Comparison of ENCODE assay signal across 1 cellular context in the genomic region with DNA sequence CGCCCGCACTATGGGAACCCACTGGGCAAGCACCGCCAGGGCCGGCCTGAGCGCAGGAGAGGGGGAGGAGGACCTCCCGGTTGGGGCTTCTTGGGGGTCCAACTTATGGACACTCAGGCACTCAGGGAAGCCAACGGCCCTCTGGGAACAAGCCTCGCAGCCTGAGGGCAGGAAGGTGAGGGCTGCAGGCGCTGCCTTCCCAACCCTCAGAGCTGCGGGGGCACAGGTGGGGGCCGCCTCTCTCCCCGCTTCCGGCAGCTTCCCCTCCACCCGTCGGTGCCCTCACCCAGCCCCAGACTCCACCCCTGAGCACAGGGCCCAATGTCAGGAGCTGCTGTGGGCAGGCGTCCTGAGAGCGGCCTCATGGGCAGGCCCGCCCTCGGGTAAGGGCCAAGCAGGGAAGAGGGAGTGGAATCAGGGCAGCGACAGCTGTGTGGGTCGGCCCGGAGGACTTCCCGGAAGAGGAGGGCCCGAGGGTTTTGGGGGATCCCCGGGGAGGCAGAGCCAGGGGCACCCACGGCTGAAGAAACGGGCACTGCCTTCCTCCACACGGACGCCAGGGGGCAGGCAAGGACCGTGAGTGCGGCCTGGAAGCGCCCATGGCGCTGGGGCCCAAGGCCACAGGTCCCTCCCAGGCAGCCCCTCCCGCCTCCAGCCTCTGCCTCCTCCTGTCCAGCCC.
TF ChIP-seq lines count a peak whose summit lies in the region.

No MANE protein-coding gene starts in this region.

TF ChIP-seq in H1, 55 proteins besides CTCF, POLR2A, EP300 and RAD21:
- TF ChIP-seq CHD1 (IDR thresholded peaks at IDR 0.05; ENCODE audit: low read depth, low read length) (no peak), SAP30 (IDR thresholded peaks at IDR 0.05; ENCODE audit: insufficient read depth, insufficient replicate concordance, low read length) (no peak), CREB1 (IDR thresholded peaks at IDR 0.05) (no peak), SP1 (IDR thresholded peaks at IDR 0.05; ENCODE audit: low read depth, low read length) (no peak), SP2 (IDR thresholded peaks at IDR 0.05; ENCODE audit: low read length) (no peak), BRCA1 (IDR thresholded peaks at IDR 0.05; ENCODE audit: low read depth, low read length) (no peak), ASH2L (IDR thresholded peaks at IDR 0.05; ENCODE audit: low read length) (no peak), HDAC2 (IDR thresholded peaks at IDR 0.05; ENCODE audit: borderline replicate concordance in 1 of 2, low read depth in 2 of 2, low read length in 2 of 2) (no peak), SIN3A (conservative IDR thresholded peaks at IDR 0.05 in 1 of 2, IDR thresholded peaks at IDR 0.05 in 1 of 2; ENCODE audit: low read depth in 1 of 2, low read length in 2 of 2) (peak; percentile 22 to 59; a peak in 1 of 4 replicates), RXRA (IDR thresholded peaks at IDR 0.05; ENCODE audit: insufficient read depth, low read depth, low read length) (no peak), TAF1 (IDR thresholded peaks at IDR 0.05; ENCODE audit: low read depth, low read length) (0 out of 2 replicates have a peak, but pooled peaks have one; percentile 16), TEAD4 (IDR thresholded peaks at IDR 0.05; ENCODE audit: low read depth, low read length) (no peak), FOSL1 (IDR thresholded peaks at IDR 0.05; ENCODE audit: insufficient read depth, low read depth, low read length) (no peak), RFX5 (IDR thresholded peaks at IDR 0.05; ENCODE audit: borderline replicate concordance, low read depth, low read length) (no peak), EGR1 (IDR thresholded peaks at IDR 0.05; ENCODE audit: borderline replicate concordance, low read depth, low read length) (no peak), MAFK (IDR thresholded peaks at IDR 0.05; ENCODE audit: low read depth, low read length) (no peak), RNF2 (IDR thresholded peaks at IDR 0.05; ENCODE audit: borderline replicate concordance, low read depth, low read length, missing control alignments, poor library complexity, severe bottlenecking) (no peak), CHD2 (IDR thresholded peaks at IDR 0.05; ENCODE audit: low read length) (peak; percentile 6; the same call in 1 of the 2 replicates), HDAC6 (IDR thresholded peaks at IDR 0.05; ENCODE audit: low read depth, low read length) (no peak), CTBP2 (IDR thresholded peaks at IDR 0.05; ENCODE audit: borderline replicate concordance, insufficient read depth, insufficient read length, low read length) (no peak), SIRT6 (IDR thresholded peaks at IDR 0.05; ENCODE audit: low read length) (no peak), TCF12 (IDR thresholded peaks at IDR 0.05; ENCODE audit: low read depth, low read length) (no peak), NANOG (IDR thresholded peaks at IDR 0.05; ENCODE audit: insufficient read depth, low read depth, low read length, poor library complexity, severe bottlenecking) (no peak), YY1 (IDR thresholded peaks at IDR 0.05; ENCODE audit: low read depth, low read length) (peak; percentile 82), TBP (IDR thresholded peaks at IDR 0.05; ENCODE audit: low read depth, low read length) (no peak), BCL11A (IDR thresholded peaks at IDR 0.05; ENCODE audit: low read depth in 2 of 2, low read length in 2 of 2) (no peak), TAF7 (optimal IDR thresholded peaks at IDR 0.05; ENCODE audit: borderline replicate concordance, low read depth, low read length) (no peak), KDM4A (IDR thresholded peaks at IDR 0.05; ENCODE audit: low read depth, low read length, severe bottlenecking) (peak; percentile 5), BACH1 (IDR thresholded peaks at IDR 0.05; ENCODE audit: low read length) (0 out of 2 replicates have a peak, but pooled peaks have one; percentile 28), NRF1 (IDR thresholded peaks at IDR 0.05; ENCODE audit: low read depth, low read length) (no peak), JUND (IDR thresholded peaks at IDR 0.05; ENCODE audit: low read length) (no peak), CBX5 (IDR thresholded peaks at IDR 0.05; ENCODE audit: low read depth, low read length) (no peak), KDM1A (IDR thresholded peaks at IDR 0.05; ENCODE audit: borderline replicate concordance, low read length) (no peak), EZH2 (IDR thresholded peaks at IDR 0.05; ENCODE audit: low read depth, low read length, severe bottlenecking) (no peak), ZNF274 (IDR thresholded peaks at IDR 0.05; ENCODE audit: borderline replicate concordance, extremely low read depth, low read length) (no peak), POU5F1 (IDR thresholded peaks at IDR 0.05; ENCODE audit: low read depth, low read length) (no peak), SRF (IDR thresholded peaks at IDR 0.05; ENCODE audit: low read depth, low read length) (no peak), KDM5A (IDR thresholded peaks at IDR 0.05; ENCODE audit: low read length) (peak; percentile 69; the same call in 1 of the 2 replicates), GTF2F1 (IDR thresholded peaks at IDR 0.05; ENCODE audit: borderline replicate concordance, low read depth, low read length) (no peak), RBBP5 (IDR thresholded peaks at IDR 0.05; ENCODE audit: borderline replicate concordance, low read depth, low read length) (no peak), CEBPB (IDR thresholded peaks at IDR 0.05; ENCODE audit: low read depth, low read length) (no peak), POLR2AphosphoS5 (IDR thresholded peaks at IDR 0.05; ENCODE audit: low read depth, low read length) (no peak), SUZ12 (IDR thresholded peaks at IDR 0.05; ENCODE audit: low read length) (no peak), PHF8 (conservative IDR thresholded peaks at IDR 0.05; ENCODE audit: low read depth, low read length) (no peak), CBX8 (IDR thresholded peaks at IDR 0.05; ENCODE audit: borderline replicate concordance, low read depth, low read length) (no peak), SP4 (IDR thresholded peaks at IDR 0.05; ENCODE audit: low read length) (no peak), JUN (IDR thresholded peaks at IDR 0.05; ENCODE audit: low read depth, low read length) (no peak), SIX5 (IDR thresholded peaks at IDR 0.05; ENCODE audit: low read depth, low read length) (no peak), GABPA (IDR thresholded peaks at IDR 0.05; ENCODE audit: borderline replicate concordance, insufficient read depth, low read length) (peak; percentile 79; the same call in 1 of the 2 replicates)
- TF ChIP-seq, protein P1, sequence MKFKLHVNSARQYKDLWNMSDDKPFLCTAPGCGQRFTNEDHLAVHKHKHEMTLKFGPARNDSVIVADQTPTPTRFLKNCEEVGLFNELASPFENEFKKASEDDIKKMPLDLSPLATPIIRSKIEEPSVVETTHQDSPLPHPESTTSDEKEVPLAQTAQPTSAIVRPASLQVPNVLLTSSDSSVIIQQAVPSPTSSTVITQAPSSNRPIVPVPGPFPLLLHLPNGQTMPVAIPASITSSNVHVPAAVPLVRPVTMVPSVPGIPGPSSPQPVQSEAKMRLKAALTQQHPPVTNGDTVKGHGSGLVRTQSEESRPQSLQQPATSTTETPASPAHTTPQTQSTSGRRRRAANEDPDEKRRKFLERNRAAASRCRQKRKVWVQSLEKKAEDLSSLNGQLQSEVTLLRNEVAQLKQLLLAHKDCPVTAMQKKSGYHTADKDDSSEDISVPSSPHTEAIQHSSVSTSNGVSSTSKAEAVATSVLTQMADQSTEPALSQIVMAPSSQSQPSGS (IDR thresholded peaks at IDR 0.05; ENCODE audit: low read length), result no peak
- TF ChIP-seq, protein P2, sequence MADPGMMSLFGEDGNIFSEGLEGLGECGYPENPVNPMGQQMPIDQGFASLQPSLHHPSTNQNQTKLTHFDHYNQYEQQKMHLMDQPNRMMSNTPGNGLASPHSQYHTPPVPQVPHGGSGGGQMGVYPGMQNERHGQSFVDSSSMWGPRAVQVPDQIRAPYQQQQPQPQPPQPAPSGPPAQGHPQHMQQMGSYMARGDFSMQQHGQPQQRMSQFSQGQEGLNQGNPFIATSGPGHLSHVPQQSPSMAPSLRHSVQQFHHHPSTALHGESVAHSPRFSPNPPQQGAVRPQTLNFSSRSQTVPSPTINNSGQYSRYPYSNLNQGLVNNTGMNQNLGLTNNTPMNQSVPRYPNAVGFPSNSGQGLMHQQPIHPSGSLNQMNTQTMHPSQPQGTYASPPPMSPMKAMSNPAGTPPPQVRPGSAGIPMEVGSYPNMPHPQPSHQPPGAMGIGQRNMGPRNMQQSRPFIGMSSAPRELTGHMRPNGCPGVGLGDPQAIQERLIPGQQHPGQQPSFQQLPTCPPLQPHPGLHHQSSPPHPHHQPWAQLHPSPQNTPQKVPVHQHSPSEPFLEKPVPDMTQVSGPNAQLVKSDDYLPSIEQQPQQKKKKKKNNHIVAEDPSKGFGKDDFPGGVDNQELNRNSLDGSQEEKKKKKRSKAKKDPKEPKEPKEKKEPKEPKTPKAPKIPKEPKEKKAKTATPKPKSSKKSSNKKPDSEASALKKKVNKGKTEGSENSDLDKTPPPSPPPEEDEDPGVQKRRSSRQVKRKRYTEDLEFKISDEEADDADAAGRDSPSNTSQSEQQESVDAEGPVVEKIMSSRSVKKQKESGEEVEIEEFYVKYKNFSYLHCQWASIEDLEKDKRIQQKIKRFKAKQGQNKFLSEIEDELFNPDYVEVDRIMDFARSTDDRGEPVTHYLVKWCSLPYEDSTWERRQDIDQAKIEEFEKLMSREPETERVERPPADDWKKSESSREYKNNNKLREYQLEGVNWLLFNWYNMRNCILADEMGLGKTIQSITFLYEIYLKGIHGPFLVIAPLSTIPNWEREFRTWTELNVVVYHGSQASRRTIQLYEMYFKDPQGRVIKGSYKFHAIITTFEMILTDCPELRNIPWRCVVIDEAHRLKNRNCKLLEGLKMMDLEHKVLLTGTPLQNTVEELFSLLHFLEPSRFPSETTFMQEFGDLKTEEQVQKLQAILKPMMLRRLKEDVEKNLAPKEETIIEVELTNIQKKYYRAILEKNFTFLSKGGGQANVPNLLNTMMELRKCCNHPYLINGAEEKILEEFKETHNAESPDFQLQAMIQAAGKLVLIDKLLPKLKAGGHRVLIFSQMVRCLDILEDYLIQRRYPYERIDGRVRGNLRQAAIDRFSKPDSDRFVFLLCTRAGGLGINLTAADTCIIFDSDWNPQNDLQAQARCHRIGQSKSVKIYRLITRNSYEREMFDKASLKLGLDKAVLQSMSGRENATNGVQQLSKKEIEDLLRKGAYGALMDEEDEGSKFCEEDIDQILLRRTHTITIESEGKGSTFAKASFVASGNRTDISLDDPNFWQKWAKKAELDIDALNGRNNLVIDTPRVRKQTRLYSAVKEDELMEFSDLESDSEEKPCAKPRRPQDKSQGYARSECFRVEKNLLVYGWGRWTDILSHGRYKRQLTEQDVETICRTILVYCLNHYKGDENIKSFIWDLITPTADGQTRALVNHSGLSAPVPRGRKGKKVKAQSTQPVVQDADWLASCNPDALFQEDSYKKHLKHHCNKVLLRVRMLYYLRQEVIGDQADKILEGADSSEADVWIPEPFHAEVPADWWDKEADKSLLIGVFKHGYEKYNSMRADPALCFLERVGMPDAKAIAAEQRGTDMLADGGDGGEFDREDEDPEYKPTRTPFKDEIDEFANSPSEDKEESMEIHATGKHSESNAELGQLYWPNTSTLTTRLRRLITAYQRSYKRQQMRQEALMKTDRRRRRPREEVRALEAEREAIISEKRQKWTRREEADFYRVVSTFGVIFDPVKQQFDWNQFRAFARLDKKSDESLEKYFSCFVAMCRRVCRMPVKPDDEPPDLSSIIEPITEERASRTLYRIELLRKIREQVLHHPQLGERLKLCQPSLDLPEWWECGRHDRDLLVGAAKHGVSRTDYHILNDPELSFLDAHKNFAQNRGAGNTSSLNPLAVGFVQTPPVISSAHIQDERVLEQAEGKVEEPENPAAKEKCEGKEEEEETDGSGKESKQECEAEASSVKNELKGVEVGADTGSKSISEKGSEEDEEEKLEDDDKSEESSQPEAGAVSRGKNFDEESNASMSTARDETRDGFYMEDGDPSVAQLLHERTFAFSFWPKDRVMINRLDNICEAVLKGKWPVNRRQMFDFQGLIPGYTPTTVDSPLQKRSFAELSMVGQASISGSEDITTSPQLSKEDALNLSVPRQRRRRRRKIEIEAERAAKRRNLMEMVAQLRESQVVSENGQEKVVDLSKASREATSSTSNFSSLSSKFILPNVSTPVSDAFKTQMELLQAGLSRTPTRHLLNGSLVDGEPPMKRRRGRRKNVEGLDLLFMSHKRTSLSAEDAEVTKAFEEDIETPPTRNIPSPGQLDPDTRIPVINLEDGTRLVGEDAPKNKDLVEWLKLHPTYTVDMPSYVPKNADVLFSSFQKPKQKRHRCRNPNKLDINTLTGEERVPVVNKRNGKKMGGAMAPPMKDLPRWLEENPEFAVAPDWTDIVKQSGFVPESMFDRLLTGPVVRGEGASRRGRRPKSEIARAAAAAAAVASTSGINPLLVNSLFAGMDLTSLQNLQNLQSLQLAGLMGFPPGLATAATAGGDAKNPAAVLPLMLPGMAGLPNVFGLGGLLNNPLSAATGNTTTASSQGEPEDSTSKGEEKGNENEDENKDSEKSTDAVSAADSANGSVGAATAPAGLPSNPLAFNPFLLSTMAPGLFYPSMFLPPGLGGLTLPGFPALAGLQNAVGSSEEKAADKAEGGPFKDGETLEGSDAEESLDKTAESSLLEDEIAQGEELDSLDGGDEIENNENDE (IDR thresholded peaks at IDR 0.05; ENCODE audit: insufficient replicate concordance, low read length), result no peak
- TF ChIP-seq, protein P3, sequence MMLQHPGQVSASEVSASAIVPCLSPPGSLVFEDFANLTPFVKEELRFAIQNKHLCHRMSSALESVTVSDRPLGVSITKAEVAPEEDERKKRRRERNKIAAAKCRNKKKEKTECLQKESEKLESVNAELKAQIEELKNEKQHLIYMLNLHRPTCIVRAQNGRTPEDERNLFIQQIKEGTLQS (IDR thresholded peaks at IDR 0.05; ENCODE audit: insufficient read depth, low read depth, low read length), result no peak
- TF ChIP-seq, protein P4, sequence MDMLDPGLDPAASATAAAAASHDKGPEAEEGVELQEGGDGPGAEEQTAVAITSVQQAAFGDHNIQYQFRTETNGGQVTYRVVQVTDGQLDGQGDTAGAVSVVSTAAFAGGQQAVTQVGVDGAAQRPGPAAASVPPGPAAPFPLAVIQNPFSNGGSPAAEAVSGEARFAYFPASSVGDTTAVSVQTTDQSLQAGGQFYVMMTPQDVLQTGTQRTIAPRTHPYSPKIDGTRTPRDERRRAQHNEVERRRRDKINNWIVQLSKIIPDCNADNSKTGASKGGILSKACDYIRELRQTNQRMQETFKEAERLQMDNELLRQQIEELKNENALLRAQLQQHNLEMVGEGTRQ (IDR thresholded peaks at IDR 0.05; ENCODE audit: low read length), result no peak
- TF ChIP-seq, protein P5, sequence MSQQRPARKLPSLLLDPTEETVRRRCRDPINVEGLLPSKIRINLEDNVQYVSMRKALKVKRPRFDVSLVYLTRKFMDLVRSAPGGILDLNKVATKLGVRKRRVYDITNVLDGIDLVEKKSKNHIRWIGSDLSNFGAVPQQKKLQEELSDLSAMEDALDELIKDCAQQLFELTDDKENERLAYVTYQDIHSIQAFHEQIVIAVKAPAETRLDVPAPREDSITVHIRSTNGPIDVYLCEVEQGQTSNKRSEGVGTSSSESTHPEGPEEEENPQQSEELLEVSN (IDR thresholded peaks at IDR 0.05), result no peak
- TF ChIP-seq, protein P6, sequence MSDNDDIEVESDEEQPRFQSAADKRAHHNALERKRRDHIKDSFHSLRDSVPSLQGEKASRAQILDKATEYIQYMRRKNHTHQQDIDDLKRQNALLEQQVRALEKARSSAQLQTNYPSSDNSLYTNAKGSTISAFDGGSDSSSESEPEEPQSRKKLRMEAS (IDR thresholded peaks at IDR 0.05), result no peak; the same call in 1 of the 2 replicates
TF ChIP-seq in H1: peak in this region for 8.
